ENCODE assay signal across 13 cellular contexts in the genomic region with DNA sequence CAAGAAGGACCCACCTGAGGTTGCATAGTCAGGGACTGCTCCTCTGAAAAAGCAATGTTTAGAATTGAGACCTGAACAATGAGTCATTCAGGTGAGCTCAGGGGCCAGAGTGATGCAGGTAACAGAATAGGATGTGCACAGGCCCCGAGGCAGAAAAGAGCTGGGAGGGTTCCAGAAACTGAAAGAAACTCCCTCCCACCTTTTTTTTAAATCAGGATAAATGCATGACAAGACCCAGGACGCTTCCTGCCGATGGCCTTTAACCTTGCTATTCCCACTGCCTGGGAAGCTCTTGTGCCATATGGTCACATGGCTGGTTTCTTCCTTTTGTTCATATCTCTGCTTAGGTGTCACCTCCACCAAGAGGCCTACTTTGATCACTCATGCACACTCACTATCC.
"Had no signal": no experiment of that assay in that cellular context is flagged by ENCODE, and none has a peak within 500 bp of the region (broad histone marks: within the 10 kb centered on the region; RNA-seq: fewer than 3 reads in every experiment).

No MANE protein-coding gene starts in this region.

- H3K27me3 ChIP-seq: dorsolateral prefrontal cortex, gastrocnemius medialis, neutrophil, vagina had no signal

- H3K36me3 ChIP-seq: gastrocnemius medialis, neutrophil, vagina had no signal

- H3K9me3 ChIP-seq: gastrocnemius medialis, mucosa of descending colon, neutrophil, vagina had no signal

- H3K4me3 ChIP-seq: dorsolateral prefrontal cortex, gastrocnemius medialis, mucosa of descending colon, vagina had no signal

- H3K27ac ChIP-seq: dorsolateral prefrontal cortex, gastrocnemius medialis, neutrophil, vagina had no signal

- ATAC-seq: left cardiac atrium; mucosa of descending colon; naive thymus-derived CD8-positive, alpha-beta T cell had no signal

- DNase-seq: activated CD4-positive, alpha-beta memory T cell treated with anti-CD3 and anti-CD28 coated beads for 36 hours; activated gamma-delta T cell; activated naive CD8-positive, alpha-beta T cell treated with anti-CD3 and anti-CD28 coated beads for 36 hours; activated T-cell treated with anti-CD3 and anti-CD28 coated beads, Interleukin-2, amount 50 U/mL, for 48 hours; anterior cingulate cortex; gastrocnemius medialis; left cardiac atrium; mucosa of descending colon; naive thymus-derived CD8-positive, alpha-beta T cell; T1000 had no signal
